In genomic region chr14:80607430-80608200, GRCh38 we compare ENCODE assay signal across 22 cellular contexts.
A peak's percentile ranks its signal among the peaks of the same experiment; 100 is the strongest.
DNase-seq lines count a peak whose midpoint lies in the region; ATAC-seq and TF ChIP-seq lines count a peak whose summit lies in the region.
"Had no signal": no experiment of that assay in that cellular context is flagged by ENCODE, and none has a peak within 500 bp of the region (broad histone marks: within the 10 kb centered on the region; RNA-seq: fewer than 3 reads in every experiment).

No MANE protein-coding gene starts in this region.

- H3K27me3 ChIP-seq in body of pancreas, result no peaks in the 10 kb centered on the region
- H3K27me3 ChIP-seq: neural progenitor cell, spleen, upper lobe of right lung had no signal

- DNase-seq in DMS 273 (lab: John Stamatoyannopoulos, UW; ENCODE audit: unreplicated experiment) (peak; percentile 25), DMS 273 treated with DMSO at 0.1 percent for 48 hours (lab: John Stamatoyannopoulos, UW) (no peak), NCI-H226 (peak; percentile 17), epithelial cell of esophagus (ENCODE audit: low read depth) (peak; percentile 44), nephron progenitor cell (no peak), H4 (ENCODE audit: low spot score) (no peak), activated gamma-delta T cell (lab: John Stamatoyannopoulos, UW) (no peak), body of pancreas (no peak)
- DNase-seq: 8988T; activated CD8-positive, alpha-beta memory T cell treated with anti-CD3 and anti-CD28 coated beads, Interleukin-2, amount 50 U/mL, for 48 hours; activated effector memory CD4-positive, alpha-beta T cell treated with Interleukin-2 at 50 U/mL for 16 hours; central memory CD4-positive, alpha-beta T cell; COR-L47; NCI-H1436; NCI-H2171; NCI-H748 treated with DMSO at 0.1 percent for 48 hours; SHP77; spleen; upper lobe of right lung had no signal

- no peak for TF ChIP-seq POLR2A in body of pancreas (IDR thresholded peaks at IDR 0.05)

- H3K27ac ChIP-seq in body of pancreas, result no peak overlapping the region
- H3K27ac ChIP-seq: neural progenitor cell, prostate gland, spleen, upper lobe of right lung had no signal

- H3K4me3 ChIP-seq in epithelial cell of esophagus (ENCODE audit: low read length) (no peak overlapping the region), body of pancreas (no peak overlapping the region)
- H3K4me3 ChIP-seq: neural progenitor cell, prostate gland, spleen, upper lobe of right lung had no signal

- H3K27me3 Mint-ChIP-seq in nephron progenitor cell (ENCODE audit: low read depth, poor library complexity), result no peaks in the 10 kb centered on the region

- H3K4me3 Mint-ChIP-seq in nephron progenitor cell, result no peak overlapping the region
- H3K4me3 Mint-ChIP-seq: neural progenitor cell had no signal

- no peaks in the 10 kb centered on the region for H3K9me3 Mint-ChIP-seq in nephron progenitor cell
- H3K9me3 Mint-ChIP-seq: neural progenitor cell had no signal

- H3K36me3 ChIP-seq in body of pancreas (replicated peaks in 1 of 2; ENCODE audit: insufficient read depth in 1 of 2, low read depth in 2 of 2), result no peaks in the 10 kb centered on the region
- H3K36me3 ChIP-seq: neural progenitor cell, prostate gland, spleen, upper lobe of right lung had no signal

- intact Hi-C loops in body of pancreas (cut with DNase I), result no loop called here

- H3K36me3 Mint-ChIP-seq in nephron progenitor cell (ENCODE audit: low read depth), result no peaks in the 10 kb centered on the region
- H3K36me3 Mint-ChIP-seq: neural progenitor cell had no signal

- ATAC-seq in body of pancreas, result no peak
- ATAC-seq: esophagus mucosa, upper lobe of right lung had no signal

- TF ChIP-seq CTCF in epithelial cell of esophagus (IDR thresholded peaks at IDR 0.05; ENCODE audit: insufficient read depth, low read depth, low read length, missing control alignments) (no peak), nephron progenitor cell (IDR thresholded peaks at IDR 0.05) (no peak), body of pancreas (IDR thresholded peaks at IDR 0.05) (no peak)

- H3K4me1 ChIP-seq in body of pancreas, result peaks cover 11% of the 10 kb centered on the region
- H3K4me1 ChIP-seq: neural progenitor cell, prostate gland, spleen, upper lobe of right lung had no signal

- no peaks in the 10 kb centered on the region for H3K9me3 ChIP-seq in body of pancreas
- H3K9me3 ChIP-seq: prostate gland, spleen, upper lobe of right lung had no signal

- H3K27ac Mint-ChIP-seq in nephron progenitor cell, result peak overlapping the region; percentile 0
- H3K27ac Mint-ChIP-seq: neural progenitor cell had no signal

- 87 to 89% methylated on average over 5 of the region's 5 CpGs for WGBS in body of pancreas, 2 donors

- H3K4me1 Mint-ChIP-seq in nephron progenitor cell, result no peaks in the 10 kb centered on the region
- H3K4me1 Mint-ChIP-seq: neural progenitor cell had no signal

Comparison
In these comparisons a context has a peak if more than half of its experiments do, and no peak if none do; other contexts are left out.
1. DNase-seq: peak in DMS 273 (single experiment), NCI-H226 (single experiment) and epithelial cell of esophagus (single experiment); none in DMS 273 treated with DMSO at 0.1 percent for 48 hours (single experiment), nephron progenitor cell (single experiment), H4 (single experiment), activated gamma-delta T cell (single experiment) and body of pancreas (0 of 4).